In the genomic region with DNA sequence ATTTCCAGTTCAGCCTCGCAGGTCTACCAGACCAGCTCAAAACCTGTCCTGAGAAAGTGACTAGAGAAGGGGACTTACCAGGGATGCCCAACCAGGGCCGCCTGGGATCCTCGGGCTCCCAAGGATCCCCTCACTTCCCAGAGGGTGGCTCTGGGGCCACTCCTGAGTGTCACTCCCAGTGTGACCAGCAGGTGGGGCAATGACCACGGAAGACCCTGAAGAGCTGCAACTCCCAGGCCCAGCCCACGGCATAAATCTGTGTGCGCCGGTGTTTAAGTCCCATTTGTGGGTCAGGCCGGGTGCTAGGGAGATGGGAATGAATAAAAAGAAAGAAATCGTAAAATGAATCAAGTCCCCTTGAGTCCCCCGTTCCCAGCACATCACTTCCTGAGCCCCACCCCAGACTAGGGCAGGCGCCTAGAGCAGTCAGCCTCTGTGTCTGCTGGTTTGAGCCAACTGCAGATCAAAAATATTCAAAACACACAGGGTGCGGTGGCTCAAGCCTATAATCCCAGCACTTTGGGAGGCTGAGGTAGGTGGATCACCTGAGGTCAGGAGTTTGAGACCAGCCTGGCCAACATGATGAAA, we compare ENCODE assay signal across 8 cellular contexts. TPM values are rescaled to one million over a fixed set of nuclear protein-coding genes. Genes with fewer than 3 reads are reported as not detected.
DNase-seq lines count a peak whose midpoint lies in the region; ATAC-seq and TF ChIP-seq lines count a peak whose summit lies in the region.

No MANE protein-coding gene starts in this region.

- TF ChIP-seq CTCF in adrenal gland (IDR thresholded peaks at IDR 0.05) (peak; percentile 76 to 91 (median 86)), gastrocnemius medialis (IDR thresholded peaks at IDR 0.05 in 4 of 5, conservative IDR thresholded peaks at IDR 0.05 in 1 of 5) (peak; percentile 83 to 89 (median 87))

- H3K4me1 ChIP-seq in adrenal gland (replicated peaks in 1 of 2) (peaks cover 0 to 17% of the 10 kb centered on the region in 2 donors), gastrocnemius medialis (peaks cover 12 to 23% of the 10 kb centered on the region in 2 donors)

- peaks cover 26% of the 10 kb centered on the region for H3K36me3 Mint-ChIP-seq in T-helper 1 cell treated with Interleukin-12 subunit alpha and Interleukin-12 subunit beta and Interleukin-4 antibody, amounts not matched to agents 30 μg/mL and 1 μg/mL, for 36 hours (ENCODE audit: low read depth)

- DNase-seq in NCI-H1417 (lab: John Stamatoyannopoulos, UW) (peak; percentile 68 to 78 (median 77)), NCI-H1417 treated with DMSO at 0.1 percent for 48 hours (lab: John Stamatoyannopoulos, UW) (no peak), NCI-H1092 (lab: John Stamatoyannopoulos, UW) (peak; percentile 31), adrenal gland (peak; percentile 77 to 93 (median 85)), left ventricle myocardium superior (peak; percentile 91), gastrocnemius medialis (peak; percentile 47 to 73)

- peak overlapping the region; percentile 45 for H3K4me3 Mint-ChIP-seq in T-helper 1 cell treated with Interleukin-12 subunit alpha and Interleukin-12 subunit beta and Interleukin-4 antibody, amounts not matched to agents 30 μg/mL and 1 μg/mL, for 36 hours

- TF ChIP-seq POLR2A in adrenal gland (IDR thresholded peaks at IDR 0.05) (no peak), gastrocnemius medialis (IDR thresholded peaks at IDR 0.05) (no peak)

- H3K9me3 Mint-ChIP-seq in T-helper 1 cell treated with Interleukin-12 subunit alpha and Interleukin-12 subunit beta and Interleukin-4 antibody, amounts not matched to agents 30 μg/mL and 1 μg/mL, for 36 hours, result no peaks in the 10 kb centered on the region

- H3K36me3 ChIP-seq in adrenal gland (replicated peaks in 1 of 2) (peaks cover 0 to 10% of the 10 kb centered on the region in 2 donors), gastrocnemius medialis (peaks cover 0 to 11% of the 10 kb centered on the region in 2 donors)

- intact Hi-C loops in adrenal gland (cut with DNase I), result loop anchor here (5.0 kb wide), 1 partner anchor 48 kb away; a partner anchor contains a TSS
- intact Hi-C loops in left ventricle myocardium superior (cut with micrococcal nuclease), result no loop called here
- intact Hi-C loops in gastrocnemius medialis (cut with DNase I; ENCODE audit: low total_unique reads), result loop anchor here (1.0 kb wide), 1 partner anchor 48 kb away; no protein-coding TSS in a partner anchor

- no peak overlapping the region for H3K27ac ChIP-seq in adrenal gland
- no peak overlapping the region for H3K27ac ChIP-seq in gastrocnemius medialis

- no peaks in the 10 kb centered on the region for H3K9me3 ChIP-seq in adrenal gland (replicated peaks in 1 of 3)
- H3K9me3 ChIP-seq in gastrocnemius medialis, result no peaks in the 10 kb centered on the region

- in situ Hi-C loops in gastrocnemius medialis (cut with MboI; ENCODE audit: low sequenced_read_pairs in 4 of 4), result loop anchor here in 3 of 4 donors (5.0 to 10.0 kb wide), 2 partner anchors 48 to 51 kb away; a partner anchor contains a TSS

- H3K27me3 Mint-ChIP-seq in T-helper 1 cell treated with Interleukin-12 subunit alpha and Interleukin-12 subunit beta and Interleukin-4 antibody, amounts not matched to agents 30 μg/mL and 1 μg/mL, for 36 hours (ENCODE audit: low read depth), result no peaks in the 10 kb centered on the region

- H3K4me3 ChIP-seq in adrenal gland (no peak overlapping the region), gastrocnemius medialis (no peak overlapping the region)

- H3K27me3 ChIP-seq in adrenal gland, result no peaks in the 10 kb centered on the region
- H3K27me3 ChIP-seq in gastrocnemius medialis, result no peaks in the 10 kb centered on the region

- H3K4me1 Mint-ChIP-seq in T-helper 1 cell treated with Interleukin-12 subunit alpha and Interleukin-12 subunit beta and Interleukin-4 antibody, amounts not matched to agents 30 μg/mL and 1 μg/mL, for 36 hours (ENCODE audit: low read depth), result peaks cover 56% of the 10 kb centered on the region

- H3K27ac Mint-ChIP-seq in T-helper 1 cell treated with Interleukin-12 subunit alpha and Interleukin-12 subunit beta and Interleukin-4 antibody, amounts not matched to agents 30 μg/mL and 1 μg/mL, for 36 hours, result peak overlapping the region; percentile 78

- 7 to 10% (median 8%) methylated on average over 12 of the region's 12 CpGs for WGBS in adrenal gland, 4 donors

- ATAC-seq in left ventricle myocardium superior (peak; percentile 76), gastrocnemius medialis (peak; percentile 72 to 76), HG03442 (IDR thresholded peaks at IDR 0.05; ENCODE audit: unreplicated experiment) (no peak)

RNA-seq across cellular contexts. Expression of a gene that starts 10.7 kb away (rescaled TPM):
- total RNA-seq in adrenal gland (10 to 100 TPM in 4 of 8 donors, 1 to 10 TPM in 4; 3.8 to 24.8 (median 9.8) TPM), left ventricle myocardium superior (3.0 TPM), gastrocnemius medialis (1 to 10 TPM in 3 of 4 donors, under 1 TPM in 1; 0.87 to 1.7 (median 1.3) TPM)
- 10 to 100 TPM in 2 of 3 donors, 1 to 10 TPM in 1; 2.5 to 21.1 (median 11.6) TPM for polyA plus RNA-seq in adrenal gland

RNA-seq across cellular contexts. Expression of a gene that starts 13.1 kb away (rescaled TPM):
- total RNA-seq in adrenal gland (100 to 1,000 TPM; 177 to 334 (median 278) TPM), left ventricle myocardium superior (323 TPM), gastrocnemius medialis (100 to 1,000 TPM; 109 to 170 (median 142) TPM)
- polyA plus RNA-seq in adrenal gland, result 100 to 1,000 TPM; 219 to 579 (median 372) TPM

RNA-seq across cellular contexts. Expression of a gene that starts 21.8 kb away (rescaled TPM):
- total RNA-seq in adrenal gland (1 to 10 TPM in 1 of 8 donors, not detected in 7; 3.9 TPM), left ventricle myocardium superior (not detected), gastrocnemius medialis (not detected)
- polyA plus RNA-seq in adrenal gland, result not detected

RNA-seq across cellular contexts. Expression of a gene that starts 46.8 kb away (rescaled TPM):
- total RNA-seq in adrenal gland (1 to 10 TPM; 1.7 to 9.8 (median 4.4) TPM), left ventricle myocardium superior (14.1 TPM), gastrocnemius medialis (1 to 10 TPM in 1 of 4 donors, under 1 TPM in 3; 0.26 to 1.0 (median 0.39) TPM)
- 1 to 10 TPM; 2.3 to 3.8 (median 2.6) TPM for polyA plus RNA-seq in adrenal gland
